13 cellular contexts compared by ENCODE assay signal in the genomic region with DNA sequence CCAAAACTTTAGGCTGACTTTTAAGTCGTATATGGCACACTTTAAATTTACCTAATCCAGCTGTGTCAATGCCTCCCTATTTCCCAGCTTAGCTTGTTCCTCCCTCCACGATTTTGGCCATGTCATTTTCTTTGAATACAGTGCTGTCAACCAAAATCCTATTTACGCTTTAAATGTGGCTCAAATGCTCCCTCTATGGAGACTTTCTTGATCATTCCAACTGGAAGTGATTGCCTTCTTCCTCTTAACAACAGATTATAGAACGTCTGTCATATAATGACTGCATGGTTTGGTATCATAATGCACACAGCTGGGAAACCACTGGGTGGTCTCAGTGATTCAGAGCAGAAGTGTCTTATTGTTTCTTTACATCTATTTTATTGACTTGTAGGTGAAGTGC. TPM values are rescaled to one million over a fixed set of nuclear protein-coding genes. Genes with fewer than 3 reads are reported as not detected.
DNase-seq lines count a peak whose midpoint lies in the region; TF ChIP-seq lines count a peak whose summit lies in the region.
"Had no signal": no experiment of that assay in that cellular context is flagged by ENCODE, and none has a peak within 500 bp of the region (broad histone marks: within the 10 kb centered on the region; RNA-seq: fewer than 3 reads in every experiment).

No MANE protein-coding gene starts in this region.

- H3K56ac ChIP-seq in mesendoderm (ENCODE audit: low read length): no peak overlapping the region

- H2BK15ac ChIP-seq in mesendoderm (replicated peaks; ENCODE audit: low read depth): no peak overlapping the region

- no peak overlapping the region for H3K4me2 ChIP-seq in mesendoderm (ENCODE audit: low read length)

- H3K18ac ChIP-seq in mesendoderm (ENCODE audit: low read length): no peak overlapping the region

- H3K4me3 ChIP-seq in NB4 (ENCODE audit: low read depth, low read length) (no peak overlapping the region), cardiac fibroblast (replicated peaks in 1 of 2; ENCODE audit: low read depth in 2 of 2, low read length in 2 of 2) (no peak overlapping the region), mesendoderm (ENCODE audit: low read length) (no peak overlapping the region), dorsolateral prefrontal cortex (no peak overlapping the region)
- H3K4me3 ChIP-seq: lung, prostate gland had no signal

- no peak overlapping the region for H3K9ac ChIP-seq in mesendoderm (ENCODE audit: low read length)

- H3K27ac ChIP-seq in mesendoderm (ENCODE audit: low read depth, low read length) (no peak overlapping the region), dorsolateral prefrontal cortex (no peak overlapping the region)
- H3K27ac ChIP-seq: prostate gland had no signal

- H3K36me3 ChIP-seq in mesendoderm (ENCODE audit: control insufficient read depth, insufficient read depth, low read length): no peaks in the 10 kb centered on the region
- H3K36me3 ChIP-seq: prostate gland had no signal

- no CpG with 5 or more reads among the region's 4 CpGs for WGBS in mesendoderm (ENCODE audit: extremely low coverage, insufficient coverage, low lambda C conversion rate)

- intact Hi-C loops in dorsolateral prefrontal cortex (cut with DNase I): no loop called here

- H2BK5ac ChIP-seq in mesendoderm (ENCODE audit: low read length): no peak overlapping the region

- no peak overlapping the region for H3K4ac ChIP-seq in mesendoderm (ENCODE audit: low read depth, low read length)

- TF ChIP-seq CTCF in NB4 (IDR thresholded peaks at IDR 0.05; ENCODE audit: low read depth, low read length): no peak
- peak; percentile 35 for TF ChIP-seq CTCF in cardiac fibroblast (IDR thresholded peaks at IDR 0.05; ENCODE audit: low read depth, low read length)
- TF ChIP-seq CTCF in dorsolateral prefrontal cortex (IDR thresholded peaks at IDR 0.05 in 54 of 56, conservative IDR thresholded peaks at IDR 0.05 in 2 of 56; ENCODE audit: low read depth in 1 of 56, partially characterized antibody in 56 of 56): peak in 14 of 56 donors; percentile 6 to 41 (median 15)

- no peaks in the 10 kb centered on the region for H3K27me3 ChIP-seq in mesendoderm (ENCODE audit: insufficient read depth, low read length, poor library complexity)
- no peaks in the 10 kb centered on the region for H3K27me3 ChIP-seq in dorsolateral prefrontal cortex

- H2AK5ac ChIP-seq in mesendoderm (ENCODE audit: low read length): no peak overlapping the region

- no peak for TF ChIP-seq POLR2A in NB4 (IDR thresholded peaks at IDR 0.05; ENCODE audit: extremely low read depth, insufficient read length)

- H3K79me2 ChIP-seq in mesendoderm (ENCODE audit: control insufficient read depth, insufficient read depth, low read length): no peaks in the 10 kb centered on the region

- H3K79me1 ChIP-seq in mesendoderm (ENCODE audit: low read length): no peaks in the 10 kb centered on the region

- no peak overlapping the region for H2BK120ac ChIP-seq in mesendoderm (ENCODE audit: low read depth, low read length)

- no peaks in the 10 kb centered on the region for H3K4me1 ChIP-seq in mesendoderm (ENCODE audit: control insufficient read depth, low read depth, low read length)
- H3K4me1 ChIP-seq: prostate gland had no signal

- peak; percentile 6 to 68 for DNase-seq in NCI-H524 (lab: John Stamatoyannopoulos, UW)
- no peak for DNase-seq in NCI-H524 treated with DMSO at 0.1 percent for 48 hours (lab: John Stamatoyannopoulos, UW)
- DNase-seq in NB4 (ENCODE audit: low read depth): peak; percentile 23
- peak; percentile 32 to 55 for DNase-seq in cardiac fibroblast (ENCODE audit: low read depth in 2 of 2)
- peak; percentile 61 for DNase-seq in mesendoderm
- no peak for DNase-seq in activated CD4-positive, CD25-positive, alpha-beta regulatory T cell treated with anti-CD3 and anti-CD28 coated beads, Interleukin-2, amount 50 U/mL, for 72 hours
- no peak for DNase-seq in dorsolateral prefrontal cortex
- no peak for DNase-seq in ureter (ENCODE audit: low spot score)
- DNase-seq: activated B cell treated with CpG ODN at 0.5 μM for 24 hours, NCI-H2029 treated with DMSO at 0.1 percent for 48 hours, SIG-M5 had no signal

- no peak overlapping the region for H4K5ac ChIP-seq in mesendoderm (ENCODE audit: low read length)

- no peak overlapping the region for H3K23ac ChIP-seq in mesendoderm (ENCODE audit: low read length)

- no peak overlapping the region for H4K8ac ChIP-seq in mesendoderm (ENCODE audit: low read depth, low read length)

RNA-seq across cellular contexts. Expression of gene BATF3, which starts 18.9 kb away (rescaled TPM):
- 4.5 TPM for polyA plus RNA-seq in mesendoderm (2013, experiment 1 of 2)
- polyA plus RNA-seq in mesendoderm (2013, experiment 2 of 2): 5.8 TPM
- 10 to 100 TPM in 19 of 120 experiments, 1 to 10 TPM in 101; 3.4 to 14.4 (median 7.2) TPM for total RNA-seq in dorsolateral prefrontal cortex
- total RNA-seq in ureter: 3.5 TPM

Comparison
In these comparisons a context has a peak if more than half of its experiments do, and no peak if none do; other contexts are left out.
1. DNase-seq: peak in NCI-H524 (2 of 2), NB4 (single experiment), cardiac fibroblast (2 of 2) and mesendoderm (single experiment); none in NCI-H524 treated with DMSO at 0.1 percent for 48 hours (single experiment), activated CD4-positive, CD25-positive, alpha-beta regulatory T cell treated with anti-CD3 and anti-CD28 coated beads, Interleukin-2, amount 50 U/mL, for 72 hours (single experiment), dorsolateral prefrontal cortex (0 of 10) and ureter (single experiment).